Comparison of ENCODE assay signal across 11 cellular contexts in the genomic region with DNA sequence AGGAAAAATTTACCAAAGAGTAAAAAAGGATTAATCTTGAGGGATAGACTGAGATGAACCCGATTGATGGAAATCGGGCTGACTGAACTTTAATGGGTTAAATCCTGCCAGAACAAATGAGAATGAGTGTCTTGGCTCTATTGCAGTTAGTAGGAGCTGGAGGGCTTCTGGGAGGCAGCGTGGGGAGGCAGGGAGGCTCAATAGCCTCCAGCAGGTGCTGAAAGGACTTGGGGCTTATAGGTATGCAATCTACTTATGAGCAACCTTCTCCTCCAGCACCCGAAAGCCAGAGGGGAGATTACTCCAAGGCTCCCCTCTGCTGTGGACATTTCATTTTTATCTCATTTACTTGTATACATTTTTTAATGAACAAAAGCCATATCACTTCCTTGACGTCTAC. TPM values are rescaled to one million over a fixed set of nuclear protein-coding genes. Genes with fewer than 3 reads are reported as not detected.
DNase-seq lines count a peak whose midpoint lies in the region; ATAC-seq and TF ChIP-seq lines count a peak whose summit lies in the region.
"Had no signal": no experiment of that assay in that cellular context is flagged by ENCODE, and none has a peak within 500 bp of the region (broad histone marks: within the 10 kb centered on the region; RNA-seq: fewer than 3 reads in every experiment).

No MANE protein-coding gene starts in this region.

- no peak for ATAC-seq in SK-N-SH treated with all-trans-retinoic acid at 6 μM for 48 hours

- peak overlapping the region; percentile 90 for H3K4me2 ChIP-seq in SK-N-SH

- H2AFZ ChIP-seq in SK-N-SH (ENCODE audit: low read depth), result peak overlapping the region; percentile 99

- CTCF ChIA-PET in SK-N-SH (lab: Yijun Ruan, JAX), result interaction anchor here (0.7 to 5.0 kb wide), 2 partner anchors 203 to 218 kb away, joined by 3 to 34 read pairs; no protein-coding TSS in a partner anchor

- H3K36me3 ChIP-seq in SK-N-SH (replicated peaks in 1 of 2; ENCODE audit: control insufficient read depth in 1 of 2, insufficient read depth in 2 of 2, low read length in 1 of 2), result no peaks in the 10 kb centered on the region

- H3F3A ChIP-seq in SK-N-SH (replicated peaks; ENCODE audit: insufficient read depth), result peaks cover 3% of the 10 kb centered on the region

- POLR2A ChIA-PET in SK-N-SH (lab: Yijun Ruan, JAX), result interaction anchor here (1.2 kb wide), 1 partner anchor 151 kb away, joined by 3 read pairs; no protein-coding TSS in a partner anchor

- peaks cover 5% of the 10 kb centered on the region; the same call in 1 of the 2 replicates for H3K27me3 ChIP-seq in SK-N-SH (ENCODE audit: insufficient read depth)

- no peaks in the 10 kb centered on the region for H4K20me1 ChIP-seq in SK-N-SH (ENCODE audit: insufficient read depth)

- no peaks in the 10 kb centered on the region for H3K9me3 ChIP-seq in SK-N-SH

- WGBS in SK-N-SH (ENCODE audit: low lambda C conversion rate), result 83% methylated on average over 5 of the region's 5 CpGs

- H3K79me2 ChIP-seq in SK-N-SH (ENCODE audit: insufficient read depth), result peaks cover 7% of the 10 kb centered on the region

- no peaks in the 10 kb centered on the region for H3K9me2 ChIP-seq in SK-N-SH

- DNase-seq in SK-N-SH (no peak), fibroblast of villous mesenchyme (ENCODE audit: low read depth) (no peak), NCI-H1105 (lab: John Stamatoyannopoulos, UW) (no peak), HuH-7 (ENCODE audit: low spot score) (no peak), HuH-7.5 (ENCODE audit: low spot score) (no peak)
- DNase-seq: amniotic stem cell, midbrain had no signal

- H3K4me3 ChIP-seq in SK-N-SH (ENCODE audit: low read depth in 2 of 2, low read length in 1 of 2) (peak overlapping the region; percentile 91 to 93; a peak in 2 of 4 replicates), WI38 (ENCODE audit: low read depth, low read length) (peak overlapping the region; percentile 92), fibroblast of villous mesenchyme (ENCODE audit: low read depth, low read length) (peak overlapping the region; percentile 95), skin epidermis (peak overlapping the region in 4 of 7 experiments; percentile 81 to 92 (median 89))

- no peak for TF ChIP-seq EP300 in SK-N-SH (IDR thresholded peaks at IDR 0.05; ENCODE audit: borderline replicate concordance in 1 of 2, low read depth in 1 of 2, low read length in 1 of 2)

- H3K27ac ChIP-seq in SK-N-SH (ENCODE audit: low read depth in 2 of 2, low read length in 1 of 2) (no peak overlapping the region), skin epidermis (peak overlapping the region in 4 of 21 experiments; percentile 90 to 94 (median 92))
- H3K27ac ChIP-seq: HL-60 had no signal

- peak overlapping the region; percentile 83; the same call in 1 of the 2 replicates for H3K9ac ChIP-seq in SK-N-SH

- no peak for TF ChIP-seq RAD21 in SK-N-SH (IDR thresholded peaks at IDR 0.05; ENCODE audit: low read length)

- peaks cover 5 to 8% of the 10 kb centered on the region in 2 experiments; a peak in 3 of 4 replicates for H3K4me1 ChIP-seq in SK-N-SH (ENCODE audit: control insufficient read depth in 1 of 2, insufficient read depth in 2 of 2, low read depth in 1 of 2, low read length in 1 of 2)

- TF ChIP-seq CTCF in SK-N-SH (IDR thresholded peaks at IDR 0.05), result no peak
- TF ChIP-seq CTCF in WI38 (IDR thresholded peaks at IDR 0.05; ENCODE audit: low read depth, low read length), result no peak
- TF ChIP-seq CTCF in fibroblast of villous mesenchyme (IDR thresholded peaks at IDR 0.05; ENCODE audit: insufficient read depth, low read depth, low read length), result no peak

TF ChIP-seq in SK-N-SH, 30 proteins besides CTCF, POLR2A, EP300 and RAD21 (continues in another document):
- no peak for TF ChIP-seq NRF1 (IDR thresholded peaks at IDR 0.05; ENCODE audit: low read depth, low read length)
- no peak for TF ChIP-seq TAF1 (IDR thresholded peaks at IDR 0.05; ENCODE audit: borderline replicate concordance, low read depth, low read length)
- no peak for TF ChIP-seq EZH2phosphoT487 (IDR thresholded peaks at IDR 0.05; ENCODE audit: borderline replicate concordance, low read depth)
- TF ChIP-seq MEF2A (IDR thresholded peaks at IDR 0.05; ENCODE audit: borderline replicate concordance, low read depth), result no peak
- no peak for TF ChIP-seq RCOR1 (IDR thresholded peaks at IDR 0.05; ENCODE audit: low read length)
- no peak for TF ChIP-seq ZBTB33 (IDR thresholded peaks at IDR 0.05; ENCODE audit: borderline replicate concordance, low read depth)
- no peak for TF ChIP-seq RXRA (IDR thresholded peaks at IDR 0.05; ENCODE audit: borderline replicate concordance, low read depth)
- TF ChIP-seq, protein P1, sequence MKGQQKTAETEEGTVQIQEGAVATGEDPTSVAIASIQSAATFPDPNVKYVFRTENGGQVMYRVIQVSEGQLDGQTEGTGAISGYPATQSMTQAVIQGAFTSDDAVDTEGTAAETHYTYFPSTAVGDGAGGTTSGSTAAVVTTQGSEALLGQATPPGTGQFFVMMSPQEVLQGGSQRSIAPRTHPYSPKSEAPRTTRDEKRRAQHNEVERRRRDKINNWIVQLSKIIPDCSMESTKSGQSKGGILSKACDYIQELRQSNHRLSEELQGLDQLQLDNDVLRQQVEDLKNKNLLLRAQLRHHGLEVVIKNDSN (IDR thresholded peaks at IDR 0.05; ENCODE audit: borderline replicate concordance, low read depth), result no peak
- no peak for TF ChIP-seq JUND (IDR thresholded peaks at IDR 0.05)
- no peak for TF ChIP-seq GATA2 (CRISPR knock-in tag; IDR thresholded peaks at IDR 0.05)
- TF ChIP-seq RFX5 (IDR thresholded peaks at IDR 0.05; ENCODE audit: low read length), result no peak

TF ChIP-seq in SK-N-SH treated with all-trans-retinoic acid at 6 μM for 48 hours, 23 proteins besides CTCF, POLR2A, EP300 and RAD21:
- no peak for TF ChIP-seq GLIS3 (CRISPR knock-in tag; IDR thresholded peaks at IDR 0.05)
- TF ChIP-seq, protein P2, sequence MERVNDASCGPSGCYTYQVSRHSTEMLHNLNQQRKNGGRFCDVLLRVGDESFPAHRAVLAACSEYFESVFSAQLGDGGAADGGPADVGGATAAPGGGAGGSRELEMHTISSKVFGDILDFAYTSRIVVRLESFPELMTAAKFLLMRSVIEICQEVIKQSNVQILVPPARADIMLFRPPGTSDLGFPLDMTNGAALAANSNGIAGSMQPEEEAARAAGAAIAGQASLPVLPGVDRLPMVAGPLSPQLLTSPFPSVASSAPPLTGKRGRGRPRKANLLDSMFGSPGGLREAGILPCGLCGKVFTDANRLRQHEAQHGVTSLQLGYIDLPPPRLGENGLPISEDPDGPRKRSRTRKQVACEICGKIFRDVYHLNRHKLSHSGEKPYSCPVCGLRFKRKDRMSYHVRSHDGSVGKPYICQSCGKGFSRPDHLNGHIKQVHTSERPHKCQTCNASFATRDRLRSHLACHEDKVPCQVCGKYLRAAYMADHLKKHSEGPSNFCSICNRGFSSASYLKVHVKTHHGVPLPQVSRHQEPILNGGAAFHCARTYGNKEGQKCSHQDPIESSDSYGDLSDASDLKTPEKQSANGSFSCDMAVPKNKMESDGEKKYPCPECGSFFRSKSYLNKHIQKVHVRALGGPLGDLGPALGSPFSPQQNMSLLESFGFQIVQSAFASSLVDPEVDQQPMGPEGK (CRISPR knock-in tag; IDR thresholded peaks at IDR 0.05; ENCODE audit: borderline replicate concordance), result no peak
- no peak for TF ChIP-seq BACH2 (CRISPR knock-in tag; IDR thresholded peaks at IDR 0.05; ENCODE audit: borderline replicate concordance)
- no peak for TF ChIP-seq ZC3H10 (CRISPR knock-in tag; IDR thresholded peaks at IDR 0.05)
- TF ChIP-seq ARNTL (CRISPR knock-in tag; IDR thresholded peaks at IDR 0.05; ENCODE audit: borderline replicate concordance, low read depth), result no peak
- TF ChIP-seq OSR1 (CRISPR knock-in tag; IDR thresholded peaks at IDR 0.05), result no peak
TF ChIP-seq in SK-N-SH treated with all-trans-retinoic acid at 6 μM for 48 hours: peak in this region for 0.

RNA-seq across cellular contexts. Expression of gene CRYBG3, which starts 1.0 kb away (rescaled TPM):
- 2.4 and 2.8 TPM in 2 replicates for polyA plus RNA-seq in SK-N-SH (2012; rRNA removed)
- polyA plus RNA-seq in SK-N-SH (2012; cell fraction: cytosol; rRNA removed), result 2.7 TPM in 2 replicates
- polyA plus RNA-seq in SK-N-SH (2012; cell fraction: nucleus; rRNA removed), result 4.8 and 10.2 TPM in 2 replicates
- total RNA-seq in fibroblast of villous mesenchyme, result 17.1 and 22.9 TPM in 2 replicates

RNA-seq across cellular contexts. Expression of gene ARL6, which starts 56.2 kb away (rescaled TPM):
- polyA plus RNA-seq in SK-N-SH (2012; rRNA removed), result 2.6 and 5.1 TPM in 2 replicates
- polyA plus RNA-seq in SK-N-SH (2012; cell fraction: cytosol; rRNA removed), result 5.1 and 5.4 TPM in 2 replicates
- polyA plus RNA-seq in SK-N-SH (2012; cell fraction: nucleus; rRNA removed), result 1.6 and 3.7 TPM in 2 replicates
- 6.4 and 17.3 TPM in 2 replicates for total RNA-seq in fibroblast of villous mesenchyme
